7 cellular contexts compared by ENCODE assay signal in genomic region chr1:43293896-43294760, GRCh38. TPM values are rescaled to one million over a fixed set of nuclear protein-coding genes. Genes with fewer than 3 reads are reported as not detected.
A peak's percentile ranks its signal among the peaks of the same experiment; 100 is the strongest.
DNase-seq lines count a peak whose midpoint lies in the region; ATAC-seq, FAIRE-seq and TF ChIP-seq lines count a peak whose summit lies in the region.
"Had no signal": no experiment of that assay in that cellular context is flagged by ENCODE, and none has a peak within 500 bp of the region (broad histone marks: within the 10 kb centered on the region; RNA-seq: fewer than 3 reads in every experiment).

No MANE protein-coding gene starts in this region.

- no peaks in the 10 kb centered on the region for H3K79me2 ChIP-seq in OCI-LY7 (ENCODE audit: insufficient read depth, low read depth, low read length)

- no peak overlapping the region for H2AFZ ChIP-seq in OCI-LY7 (ENCODE audit: low read length)

- no TSS peak for BruUV-seq in OCI-LY7 (replicated peaks; lab: Mats Ljungman, UMichigan)

- no peaks in the 10 kb centered on the region for H3K36me3 Mint-ChIP-seq in naive thymus-derived CD4-positive, alpha-beta T cell

- TF ChIP-seq CTCF in OCI-LY7 (conservative IDR thresholded peaks at IDR 0.05; ENCODE audit: low read length) = no peak

- FAIRE-seq in H54 (lab: Jason Lieb, UNC) = peak; percentile 55

- H3K36me3 ChIP-seq in naive thymus-derived CD4-positive, alpha-beta T cell (ENCODE audit: control insufficient read depth in 2 of 3, insufficient read depth in 3 of 3, low read length in 3 of 3) = no peaks in the 10 kb centered on the region
- no peaks in the 10 kb centered on the region for H3K36me3 ChIP-seq in OCI-LY7 (ENCODE audit: insufficient read depth, low read length)

- intact Hi-C loops in naive thymus-derived CD4-positive, alpha-beta T cell (cut with micrococcal nuclease) = no loop called here
- intact Hi-C loops in OCI-LY7 (cut with micrococcal nuclease; ENCODE audit: unreplicated experiment) = no loop called here

- H3K4me2 ChIP-seq in OCI-LY7 (ENCODE audit: low read length) = no peak overlapping the region

- peaks cover 4 to 29% (median 22%) of the 10 kb centered on the region in 7 donors for H3K4me1 Mint-ChIP-seq in naive thymus-derived CD4-positive, alpha-beta T cell
- H3K4me1 Mint-ChIP-seq: central memory CD8-positive, alpha-beta T cell had no signal

- peak overlapping the region in 5 of 9 donors; percentile 14 to 89 (median 75) for H3K27ac Mint-ChIP-seq in naive thymus-derived CD4-positive, alpha-beta T cell

- DNase-seq in H54 (ENCODE audit: insufficient read length, low spot score) (peak; percentile 52), caudate nucleus (lab: John Stamatoyannopoulos, UW) (peak in 48 of 61 donors; percentile 15 to 86 (median 50)), OCI-LY7 (ENCODE audit: low spot score) (no peak)
- no peak for DNase-seq in naive thymus-derived CD4-positive, alpha-beta T cell

- no peaks in the 10 kb centered on the region for H4K20me1 ChIP-seq in OCI-LY7 (ENCODE audit: insufficient read depth, low read length)

- no peak for TF ChIP-seq POLR2A in H54 (IDR thresholded peaks at IDR 0.05; ENCODE audit: low read depth, low read length)

- POLR2A ChIA-PET in naive thymus-derived CD4-positive, alpha-beta T cell (lab: Charles Lee) = no interaction called here
- POLR2A ChIA-PET in OCI-LY7 (lab: Charles Lee) = no interaction called here

- peaks cover 8 to 16% of the 10 kb centered on the region in 2 donors for H3K4me1 ChIP-seq in naive thymus-derived CD4-positive, alpha-beta T cell (ENCODE audit: control insufficient read depth in 2 of 2, insufficient read depth in 2 of 2, low read length in 2 of 2)
- H3K4me1 ChIP-seq in OCI-LY7 (ENCODE audit: insufficient read depth, low read length, poor library complexity, severe bottlenecking) = no peaks in the 10 kb centered on the region

- CTCF ChIA-PET in naive thymus-derived CD4-positive, alpha-beta T cell (lab: Charles Lee) = no interaction called here
- CTCF ChIA-PET in OCI-LY7 (lab: Charles Lee; ENCODE audit: unreplicated experiment) = no interaction called here

- H3K9me2 ChIP-seq in OCI-LY7 (ENCODE audit: insufficient read depth, low read length) = no peaks in the 10 kb centered on the region

- no peaks in the 10 kb centered on the region for H3K27me3 Mint-ChIP-seq in naive thymus-derived CD4-positive, alpha-beta T cell
- H3K27me3 Mint-ChIP-seq: central memory CD8-positive, alpha-beta T cell had no signal

- no peak for ATAC-seq in naive thymus-derived CD4-positive, alpha-beta T cell
- ATAC-seq in HG02884 (IDR thresholded peaks at IDR 0.05; ENCODE audit: unreplicated experiment) (no peak), HG02642 (IDR thresholded peaks at IDR 0.05; ENCODE audit: poor library complexity, unreplicated experiment) (no peak)

- H3K9me3 ChIP-seq in naive thymus-derived CD4-positive, alpha-beta T cell (ENCODE audit: control insufficient read depth in 2 of 3, low read length in 3 of 3) = no peaks in the 10 kb centered on the region
- no peaks in the 10 kb centered on the region for H3K9me3 ChIP-seq in OCI-LY7 (ENCODE audit: low read length)

- peak overlapping the region; percentile 97 for H3K27ac ChIP-seq in caudate nucleus (ENCODE audit: low read depth, low read length)
- H3K27ac ChIP-seq in naive thymus-derived CD4-positive, alpha-beta T cell (ENCODE audit: low read depth, low read length) = peak overlapping the region; percentile 7
- no peak overlapping the region for H3K27ac ChIP-seq in OCI-LY7 (ENCODE audit: low read depth, low read length, poor library complexity, severe bottlenecking)

- H3K4me3 ChIP-seq in naive thymus-derived CD4-positive, alpha-beta T cell (ENCODE audit: low read length) = no peak overlapping the region
- no peak overlapping the region for H3K4me3 ChIP-seq in OCI-LY7 (ENCODE audit: low read depth, low read length, poor library complexity, severe bottlenecking)

- no peaks in the 10 kb centered on the region for H3K27me3 ChIP-seq in naive thymus-derived CD4-positive, alpha-beta T cell (ENCODE audit: control insufficient read depth in 2 of 2, insufficient read depth in 2 of 2, low read length in 2 of 2)

- peak overlapping the region in 1 of 10 donors; percentile 32 for H3K4me3 Mint-ChIP-seq in naive thymus-derived CD4-positive, alpha-beta T cell
- H3K4me3 Mint-ChIP-seq: central memory CD8-positive, alpha-beta T cell had no signal

- no peaks in the 10 kb centered on the region for H3K9me3 Mint-ChIP-seq in naive thymus-derived CD4-positive, alpha-beta T cell
- H3K9me3 Mint-ChIP-seq: central memory CD8-positive, alpha-beta T cell had no signal

RNA-seq across cellular contexts. Expression of gene TIE1, which starts 6.7 kb away (rescaled TPM):
- 1 to 10 TPM in 1 of 5 experiments, under 1 TPM in 1, not detected in 3; 0.19 to 1.9 TPM for total RNA-seq in naive thymus-derived CD4-positive, alpha-beta T cell
- polyA plus RNA-seq in naive thymus-derived CD4-positive, alpha-beta T cell = not detected
- total RNA-seq in OCI-LY7 (2014; rRNA removed; shearing (Covaris generic)) = 0.66 TPM in 1 of 2 replicates, not detected in the other
- total RNA-seq in OCI-LY7 (2022) = 0.15 TPM in 1 of 2 replicates, not detected in the other

RNA-seq across cellular contexts. Expression of gene C1orf210, which starts 8.7 kb away (rescaled TPM):
- total RNA-seq in naive thymus-derived CD4-positive, alpha-beta T cell = not detected
- polyA plus RNA-seq in naive thymus-derived CD4-positive, alpha-beta T cell = not detected
- not detected in 2 replicates for total RNA-seq in OCI-LY7 (2014; rRNA removed; shearing (Covaris generic))
- not detected in 2 replicates for total RNA-seq in OCI-LY7 (2022)

RNA-seq across cellular contexts. Expression of gene TMEM125, which starts 24.3 kb away (rescaled TPM):
- total RNA-seq in naive thymus-derived CD4-positive, alpha-beta T cell = under 1 TPM in 1 of 5 experiments, not detected in 4; 0.21 TPM
- polyA plus RNA-seq in naive thymus-derived CD4-positive, alpha-beta T cell = under 1 TPM in 1 of 2 donors, not detected in 1; 0.50 TPM
- total RNA-seq in OCI-LY7 (2014; rRNA removed; shearing (Covaris generic)) = not detected in 2 replicates
- 0.23 and 0.44 TPM in 2 replicates for total RNA-seq in OCI-LY7 (2022)

RNA-seq across cellular contexts. Expression of gene MPL, which starts 43.5 kb away (rescaled TPM):
- total RNA-seq in naive thymus-derived CD4-positive, alpha-beta T cell = under 1 TPM in 2 of 5 experiments, not detected in 3; 0.21 to 0.98 TPM
- polyA plus RNA-seq in naive thymus-derived CD4-positive, alpha-beta T cell = not detected
- not detected in 2 replicates for total RNA-seq in OCI-LY7 (2014; rRNA removed; shearing (Covaris generic))
- not detected in 2 replicates for total RNA-seq in OCI-LY7 (2022)

Comparison
In these comparisons a context has a peak if more than half of its experiments do, and no peak if none do; other contexts are left out.
1. DNase-seq: peak in H54 (single experiment) and caudate nucleus (48 of 61); none in naive thymus-derived CD4-positive, alpha-beta T cell (0 of 9) and OCI-LY7 (single experiment).